ENCODE assay signal across 2 cellular contexts in genomic region chr19:53907690-53908089, GRCh38.
TF ChIP-seq lines count a peak whose summit lies in the region.

No MANE protein-coding gene starts in this region.

TF ChIP-seq in endothelial cell of umbilical vein, 7 proteins besides CTCF, POLR2A, EP300 and RAD21:
- TF ChIP-seq EZH2 (IDR thresholded peaks at IDR 0.05; ENCODE audit: borderline replicate concordance, low read depth, low read length, severe bottlenecking) = no peak
- TF ChIP-seq MYC (IDR thresholded peaks at IDR 0.05; ENCODE audit: low read depth, low read length) = no peak
- no peak for TF ChIP-seq FOS (IDR thresholded peaks at IDR 0.05; ENCODE audit: borderline replicate concordance, insufficient read depth, low read length)

TF ChIP-seq in neural cell, 6 proteins besides CTCF, POLR2A, EP300 and RAD21:
- TF ChIP-seq MXI1 (conservative IDR thresholded peaks at IDR 0.05; ENCODE audit: poor library complexity, severe bottlenecking) (no peak), POLR2AphosphoS5 (IDR thresholded peaks at IDR 0.05) (no peak), REST (IDR thresholded peaks at IDR 0.05; ENCODE audit: borderline replicate concordance) (no peak), SMC3 (conservative IDR thresholded peaks at IDR 0.05; ENCODE audit: poor library complexity) (no peak), EZH2 (IDR thresholded peaks at IDR 0.05; ENCODE audit: borderline replicate concordance, insufficient read depth, low read length, poor library complexity, severe bottlenecking) (no peak), TAF1 (IDR thresholded peaks at IDR 0.05; ENCODE audit: low read depth) (no peak)
